ENCODE assay signal across 14 cellular contexts in genomic region chr6:156935000-156935399, GRCh38.
A peak's percentile ranks its signal among the peaks of the same experiment; 100 is the strongest.
DNase-seq lines count a peak whose midpoint lies in the region; ATAC-seq and TF ChIP-seq lines count a peak whose summit lies in the region.
"Had no signal": no experiment of that assay in that cellular context is flagged by ENCODE, and none has a peak within 500 bp of the region (broad histone marks: within the 10 kb centered on the region; RNA-seq: fewer than 3 reads in every experiment).

No MANE protein-coding gene starts in this region.

- peak overlapping the region in 4 of 7 donors; percentile 6 to 66 (median 46) for H3K27ac Mint-ChIP-seq in CD14-positive monocyte
- H3K27ac Mint-ChIP-seq in WTC11 = peak overlapping the region; percentile 57; the same call in 1 of the 2 replicates
- no peak overlapping the region for H3K27ac Mint-ChIP-seq in CD4-positive, alpha-beta T cell

- CTCF ChIA-PET in WTC11 (lab: Charles Lee) = interaction anchor here (1.1 to 2.3 kb wide), 3 partner anchors 10 to 111 kb away, joined by 3 to 11 read pairs (median 3); no protein-coding TSS in a partner anchor
- CTCF ChIA-PET in CD4-positive, alpha-beta T cell (lab: Charles Lee) = interaction anchor here (0.7 to 1.4 kb wide), 3 partner anchors 9 to 16 kb away, joined by 3 to 4 read pairs (median 4); no protein-coding TSS in a partner anchor

- no peak for TF ChIP-seq EP300 in stomach (IDR thresholded peaks at IDR 0.05)

- H3K9me3 ChIP-seq in left ventricle myocardium inferior (replicated peaks) = no peaks in the 10 kb centered on the region
- no peaks in the 10 kb centered on the region for H3K9me3 ChIP-seq in heart left ventricle
- no peaks in the 10 kb centered on the region for H3K9me3 ChIP-seq in stomach
- no peaks in the 10 kb centered on the region for H3K9me3 ChIP-seq in CD4-positive, alpha-beta T cell (ENCODE audit: control insufficient read depth, low read length)
- H3K9me3 ChIP-seq: BLaER1, Caco-2, HAP-1 had no signal

- no peak for ATAC-seq in heart left ventricle
- ATAC-seq in WTC11 = no peak
- no peak for ATAC-seq in GM21390 (IDR thresholded peaks at IDR 0.05; ENCODE audit: unreplicated experiment)
- no peak for ATAC-seq in CD4-positive, alpha-beta T cell (ENCODE audit: poor library complexity)

- H3K9me3 Mint-ChIP-seq in CD14-positive monocyte (no peaks in the 10 kb centered on the region), WTC11 (no peaks in the 10 kb centered on the region)
- H3K9me3 Mint-ChIP-seq in CD4-positive, alpha-beta T cell = no peaks in the 10 kb centered on the region
- H3K9me3 Mint-ChIP-seq: CD4-positive, CD25-positive, alpha-beta regulatory T cell had no signal

- 84 to 89% (median 85%) methylated on average over 5 of the region's 5 CpGs for WGBS in heart left ventricle, 4 donors
- WGBS in stomach, 5 donors = 91 to 97% (median 93%) methylated on average over 5 of the region's 5 CpGs

- no peak overlapping the region for H3K4me3 Mint-ChIP-seq in CD14-positive monocyte
- H3K4me3 Mint-ChIP-seq in WTC11 = no peak overlapping the region
- no peak overlapping the region for H3K4me3 Mint-ChIP-seq in CD4-positive, alpha-beta T cell
- H3K4me3 Mint-ChIP-seq: CD4-positive, CD25-positive, alpha-beta regulatory T cell had no signal

- peaks cover 2% of the 10 kb centered on the region for H3K4me1 Mint-ChIP-seq in CD14-positive monocyte
- peaks cover 61% of the 10 kb centered on the region for H3K4me1 Mint-ChIP-seq in WTC11
- peaks cover 80% of the 10 kb centered on the region for H3K4me1 Mint-ChIP-seq in CD4-positive, alpha-beta T cell (ENCODE audit: low read depth)

- no peak for TF ChIP-seq CTCF in left ventricle myocardium inferior (IDR thresholded peaks at IDR 0.05; ENCODE audit: borderline replicate concordance)
- no peak for TF ChIP-seq CTCF in heart left ventricle (IDR thresholded peaks at IDR 0.05)
- no peak for TF ChIP-seq CTCF in CD14-positive monocyte (IDR thresholded peaks at IDR 0.05)
- TF ChIP-seq CTCF in WTC11 (IDR thresholded peaks at IDR 0.05) = no peak
- no peak for TF ChIP-seq CTCF in stomach (IDR thresholded peaks at IDR 0.05)
- TF ChIP-seq CTCF in brain microvascular endothelial cell (IDR thresholded peaks at IDR 0.05; ENCODE audit: low read depth, low read length, missing control alignments) = no peak
- TF ChIP-seq CTCF in CD4-positive, alpha-beta T cell (IDR thresholded peaks at IDR 0.05) = no peak

- DNase-seq in left ventricle myocardium inferior (no peak), heart left ventricle (no peak), CD14-positive monocyte (ENCODE audit: low spot score) (no peak), WTC11 (ENCODE audit: low spot score) (no peak), stomach (no peak), brain microvascular endothelial cell (no peak)
- no peak for DNase-seq in CD4-positive, alpha-beta T cell
- DNase-seq: 8988T; Caco-2; CD4-positive, CD25-positive, alpha-beta regulatory T cell; GM23248 had no signal

- POLR2A ChIA-PET in WTC11 (lab: Charles Lee) = no interaction called here
- POLR2A ChIA-PET in CD4-positive, alpha-beta T cell (lab: Charles Lee) = interaction anchor here (1.2 kb wide), 1 partner anchor 69 kb away, joined by 3 read pairs; no protein-coding TSS in a partner anchor

- intact Hi-C loops in left ventricle myocardium inferior (cut with micrococcal nuclease) (no loop called here), heart left ventricle (cut with DNase I) (loop anchor here in 2 of 10 donors (5.0 kb wide), 3 partner anchors 48 to 158 kb away; partner anchors contain the start of gene ARID1B (in 1 of the 2)), CD14-positive monocyte (cut with micrococcal nuclease) (no loop called here), stomach (cut with DNase I; ENCODE audit: low total_unique reads) (no loop called here)
- intact Hi-C loops in CD4-positive, alpha-beta T cell (cut with DNase I, micrococcal nuclease) = no loop called here

- peaks cover 80% of the 10 kb centered on the region for H3K4me1 ChIP-seq in left ventricle myocardium inferior
- peaks cover 3 to 72% (median 32%) of the 10 kb centered on the region in 12 donors for H3K4me1 ChIP-seq in heart left ventricle
- H3K4me1 ChIP-seq in stomach = peaks cover 45 to 77% (median 61%) of the 10 kb centered on the region in 4 donors

- in situ Hi-C loops in brain microvascular endothelial cell (cut with HindIII; ENCODE audit: low pct_ligation_motif_present, low sequenced_read_pairs) = no loop called here

- no peak overlapping the region for H3K4me3 ChIP-seq in left ventricle myocardium inferior
- H3K4me3 ChIP-seq in heart left ventricle = no peak overlapping the region
- H3K4me3 ChIP-seq in stomach = no peak overlapping the region
- no peak overlapping the region for H3K4me3 ChIP-seq in brain microvascular endothelial cell (ENCODE audit: low read depth, low read length)
- H3K4me3 ChIP-seq: BLaER1, GM23248, HAP-1 had no signal

- H3K27ac ChIP-seq in left ventricle myocardium inferior (replicated peaks) (peak overlapping the region; percentile 73), heart left ventricle (no peak overlapping the region), stomach (peak overlapping the region in 3 of 5 donors; percentile 17 to 73 (median 63)), brain microvascular endothelial cell (no peak overlapping the region)
- H3K27ac ChIP-seq in CD4-positive, alpha-beta T cell (ENCODE audit: low read depth, low read length) = no peak overlapping the region
- H3K27ac ChIP-seq: BLaER1, GM23248 had no signal

- TF ChIP-seq POLR2A in heart left ventricle (IDR thresholded peaks at IDR 0.05) = no peak
- TF ChIP-seq POLR2A in stomach (IDR thresholded peaks at IDR 0.05) = no peak

- H3K36me3 Mint-ChIP-seq in CD14-positive monocyte = peaks cover 15 to 27% of the 10 kb centered on the region in 2 donors
- H3K36me3 Mint-ChIP-seq in WTC11 = peaks cover 5% of the 10 kb centered on the region; the same call in 1 of the 2 replicates
- peaks cover 19% of the 10 kb centered on the region for H3K36me3 Mint-ChIP-seq in CD4-positive, alpha-beta T cell (ENCODE audit: low read depth)

- H3K36me3 ChIP-seq in left ventricle myocardium inferior (no peaks in the 10 kb centered on the region), heart left ventricle (peaks cover 0 to 13% (median 0%) of the 10 kb centered on the region in 9 donors), stomach (peaks cover 0 to 5% (median 2%) of the 10 kb centered on the region in 4 donors), brain microvascular endothelial cell (replicated peaks) (no peaks in the 10 kb centered on the region)
- H3K36me3 ChIP-seq: HAP-1 had no signal

- H3K27me3 ChIP-seq in left ventricle myocardium inferior (ENCODE audit: low read depth) (no peaks in the 10 kb centered on the region), heart left ventricle (no peaks in the 10 kb centered on the region), stomach (no peaks in the 10 kb centered on the region), brain microvascular endothelial cell (replicated peaks) (no peaks in the 10 kb centered on the region)
- H3K27me3 ChIP-seq in CD4-positive, alpha-beta T cell (ENCODE audit: control insufficient read depth, insufficient read depth, low read length) = no peaks in the 10 kb centered on the region
- H3K27me3 ChIP-seq: BLaER1 had no signal

- no peaks in the 10 kb centered on the region for H3K27me3 Mint-ChIP-seq in CD14-positive monocyte (ENCODE audit: low read depth in 3 of 3)
- H3K27me3 Mint-ChIP-seq in WTC11 (ENCODE audit: low read depth) = no peaks in the 10 kb centered on the region
- no peaks in the 10 kb centered on the region for H3K27me3 Mint-ChIP-seq in CD4-positive, alpha-beta T cell
- H3K27me3 Mint-ChIP-seq: CD4-positive, CD25-positive, alpha-beta regulatory T cell had no signal

TF ChIP-seq in WTC11, 78 proteins besides CTCF, POLR2A, EP300 and RAD21:
- no peak for TF ChIP-seq PRDM15 (CRISPR knock-in tag; IDR thresholded peaks at IDR 0.05)
TF ChIP-seq in WTC11: peak in this region for 0.

Comparison
In these comparisons a context has a peak if more than half of its experiments do, and no peak if none do; other contexts are left out.
1. H3K27ac ChIP-seq: peak in left ventricle myocardium inferior (single experiment) and stomach (3 of 5); none in heart left ventricle (0 of 12), brain microvascular endothelial cell (single experiment) and CD4-positive, alpha-beta T cell (single experiment).